In the genomic region with DNA sequence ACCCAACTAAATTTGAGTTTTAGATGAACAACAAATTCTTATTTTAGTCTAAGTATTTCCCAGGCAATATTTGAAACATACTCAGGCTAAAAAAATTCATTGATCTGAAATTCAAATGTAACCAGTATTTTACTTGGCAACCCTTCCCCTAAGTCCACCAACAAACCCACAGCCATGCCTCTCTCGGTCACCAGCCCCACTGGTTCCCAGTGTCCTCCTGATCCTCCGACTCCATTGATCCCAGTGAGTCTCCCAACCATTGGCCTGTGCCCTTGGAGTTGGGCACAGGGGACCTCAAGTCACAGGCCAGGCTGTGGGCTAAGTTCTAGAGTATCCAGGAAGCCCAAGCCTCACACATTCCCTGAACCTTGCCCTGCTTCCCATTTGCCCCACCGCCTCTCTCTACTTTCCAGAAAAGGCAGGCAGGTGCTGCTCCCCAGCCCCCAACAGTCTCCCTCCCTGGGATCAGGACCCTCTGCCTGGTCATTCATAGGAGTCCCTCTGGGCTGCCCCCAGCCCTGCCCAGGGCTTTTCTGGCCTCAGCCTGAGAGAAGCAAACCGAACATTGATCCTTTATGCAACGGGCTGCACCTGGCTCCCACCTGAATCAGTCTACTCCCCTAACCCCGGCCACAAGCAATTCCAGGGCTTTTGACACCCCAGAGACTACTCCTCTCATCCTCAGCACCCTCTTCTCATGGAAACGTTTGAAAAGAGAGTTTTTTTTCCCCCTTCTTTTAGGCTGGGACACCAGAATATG, we compare ENCODE assay signal across 14 cellular contexts.
DNase-seq lines count a peak whose midpoint lies in the region; TF ChIP-seq lines count a peak whose summit lies in the region.
"Had no signal": no experiment of that assay in that cellular context is flagged by ENCODE, and none has a peak within 500 bp of the region (broad histone marks: within the 10 kb centered on the region; RNA-seq: fewer than 3 reads in every experiment).

No MANE protein-coding gene starts in this region.

- H3K4me1 ChIP-seq in mesendoderm (ENCODE audit: control insufficient read depth, low read depth, low read length), result peaks cover 7% of the 10 kb centered on the region
- H3K4me1 ChIP-seq in subcutaneous abdominal adipose tissue (ENCODE audit: control insufficient read depth in 5 of 5, insufficient read depth in 5 of 5, low read length in 5 of 5), result peaks cover 7 to 91% (median 48%) of the 10 kb centered on the region in 5 donors

- no peak overlapping the region for H2BK15ac ChIP-seq in mesendoderm (replicated peaks; ENCODE audit: low read depth)

- CTCF ChIA-PET in activated CD4-positive, alpha-beta T cell treated with anti-CD3 and anti-CD28 coated beads, Interleukin-2, amount 10 ng/mL, durations not matched to agents 7 days and 5 days (lab: Charles Lee), result interaction anchor here (0.6 to 1.4 kb wide), 2 partner anchors 18 to 860 kb away, joined by 3 to 5 read pairs; no protein-coding TSS in a partner anchor

- H3K9me3 Mint-ChIP-seq in activated CD4-positive, alpha-beta T cell treated with anti-CD3 and anti-CD28 coated beads, Interleukin-2, amount 10 ng/mL, durations not matched to agents 7 days and 5 days, result no peaks in the 10 kb centered on the region
- no peaks in the 10 kb centered on the region for H3K9me3 Mint-ChIP-seq in activated CD4-positive, alpha-beta T cell treated with anti-CD3 and anti-CD28 coated beads, Interleukin-2, amount 10 ng/mL, durations not matched to agents 24 days and 14 days
- no peaks in the 10 kb centered on the region for H3K9me3 Mint-ChIP-seq in chondrocyte (ENCODE audit: low read depth)

- H3K79me1 ChIP-seq in mesendoderm (ENCODE audit: low read length), result no peaks in the 10 kb centered on the region

- peak overlapping the region; percentile 15 for H3K18ac ChIP-seq in mesendoderm (ENCODE audit: low read length)

- no peak overlapping the region for H3K4me3 Mint-ChIP-seq in activated CD4-positive, alpha-beta T cell treated with anti-CD3 and anti-CD28 coated beads, Interleukin-2, amount 10 ng/mL, durations not matched to agents 7 days and 5 days
- H3K4me3 Mint-ChIP-seq in activated CD4-positive, alpha-beta T cell treated with anti-CD3 and anti-CD28 coated beads, Interleukin-2, amount 10 ng/mL, durations not matched to agents 24 days and 14 days, result no peak overlapping the region
- H3K4me3 Mint-ChIP-seq in chondrocyte (ENCODE audit: unreplicated experiment), result no peak overlapping the region

- H2BK120ac ChIP-seq in mesendoderm (ENCODE audit: low read depth, low read length), result no peak overlapping the region

- H3K4ac ChIP-seq in mesendoderm (ENCODE audit: low read depth, low read length), result no peak overlapping the region

- TF ChIP-seq CTCF in chondrocyte (IDR thresholded peaks at IDR 0.05), result no peak

- no peak overlapping the region for H3K4me3 ChIP-seq in mesendoderm (ENCODE audit: low read length)
- no peak overlapping the region for H3K4me3 ChIP-seq in subcutaneous abdominal adipose tissue (ENCODE audit: low read depth in 1 of 5, low read length in 5 of 5)

- intact Hi-C loops in activated CD4-positive, alpha-beta T cell treated with anti-CD3 and anti-CD28 coated beads, Interleukin-2, amount 10 ng/mL, durations not matched to agents 24 days and 14 days (cut with micrococcal nuclease), result no loop called here

- H4K8ac ChIP-seq in mesendoderm (ENCODE audit: low read depth, low read length), result no peak overlapping the region

- H3K9ac ChIP-seq in mesendoderm (ENCODE audit: low read length), result no peak overlapping the region
- H3K9ac ChIP-seq in subcutaneous abdominal adipose tissue (ENCODE audit: low read length in 5 of 5), result peak overlapping the region in 1 of 5 donors; percentile 23

- H3K36me3 ChIP-seq in mesendoderm (ENCODE audit: control insufficient read depth, insufficient read depth, low read length) (no peaks in the 10 kb centered on the region), subcutaneous abdominal adipose tissue (ENCODE audit: control insufficient read depth in 5 of 5, insufficient read depth in 5 of 5, low read length in 5 of 5) (no peaks in the 10 kb centered on the region)

- H3K27ac Mint-ChIP-seq in activated CD4-positive, alpha-beta T cell treated with anti-CD3 and anti-CD28 coated beads, Interleukin-2, amount 10 ng/mL, durations not matched to agents 7 days and 5 days, result peak overlapping the region; percentile 25
- H3K27ac Mint-ChIP-seq in activated CD4-positive, alpha-beta T cell treated with anti-CD3 and anti-CD28 coated beads, Interleukin-2, amount 10 ng/mL, durations not matched to agents 24 days and 14 days, result no peak overlapping the region
- peak overlapping the region; percentile 68 for H3K27ac Mint-ChIP-seq in chondrocyte (ENCODE audit: unreplicated experiment)

- no peaks in the 10 kb centered on the region for H3K36me3 Mint-ChIP-seq in activated CD4-positive, alpha-beta T cell treated with anti-CD3 and anti-CD28 coated beads, Interleukin-2, amount 10 ng/mL, durations not matched to agents 7 days and 5 days (ENCODE audit: low read depth)
- no peaks in the 10 kb centered on the region for H3K36me3 Mint-ChIP-seq in activated CD4-positive, alpha-beta T cell treated with anti-CD3 and anti-CD28 coated beads, Interleukin-2, amount 10 ng/mL, durations not matched to agents 24 days and 14 days (ENCODE audit: low read depth)
- H3K36me3 Mint-ChIP-seq in chondrocyte (ENCODE audit: low read depth), result no peaks in the 10 kb centered on the region

- H2BK5ac ChIP-seq in mesendoderm (ENCODE audit: low read length), result no peak overlapping the region

- DNase-seq in activated CD4-positive, alpha-beta T cell treated with anti-CD3 and anti-CD28 coated beads, Interleukin-2, amount 10 ng/mL, durations not matched to agents 7 days and 5 days, result no peak
- DNase-seq in activated CD4-positive, alpha-beta T cell treated with anti-CD3 and anti-CD28 coated beads, Interleukin-2, amount 10 ng/mL, durations not matched to agents 24 days and 14 days, result no peak
- DNase-seq in chondrocyte (ENCODE audit: low spot score) (no peak), mesendoderm (no peak), GOT3 (lab: John Stamatoyannopoulos, UW) (no peak), NCI-H2196 treated with DMSO at 0.1 percent for 48 hours (lab: John Stamatoyannopoulos, UW; ENCODE audit: unreplicated experiment) (no peak), NCI-H1092 treated with DMSO at 0.1 percent for 48 hours (lab: John Stamatoyannopoulos, UW) (no peak)
- DNase-seq: 8988T; cortex of kidney; NCI-H187; NCI-H510A treated with DMSO at 0.1 percent for 48 hours; OCI-M1; stimulated activated CD8-positive, alpha-beta memory T cell treated with anti-CD3 and anti-CD28 coated beads, Interleukin-4, amount 100 ng/mL, for 48 hours had no signal

- H3K4me2 ChIP-seq in mesendoderm (ENCODE audit: low read length), result no peak overlapping the region

- H3K56ac ChIP-seq in mesendoderm (ENCODE audit: low read length), result peak overlapping the region; percentile 49

- no peak overlapping the region for H2AK5ac ChIP-seq in mesendoderm (ENCODE audit: low read length)

- peaks cover 11% of the 10 kb centered on the region for H3K4me1 Mint-ChIP-seq in activated CD4-positive, alpha-beta T cell treated with anti-CD3 and anti-CD28 coated beads, Interleukin-2, amount 10 ng/mL, durations not matched to agents 7 days and 5 days
- H3K4me1 Mint-ChIP-seq in activated CD4-positive, alpha-beta T cell treated with anti-CD3 and anti-CD28 coated beads, Interleukin-2, amount 10 ng/mL, durations not matched to agents 24 days and 14 days, result peaks cover 17% of the 10 kb centered on the region
- H3K4me1 Mint-ChIP-seq in chondrocyte (ENCODE audit: low read depth), result peaks cover 39% of the 10 kb centered on the region

- POLR2A ChIA-PET in activated CD4-positive, alpha-beta T cell treated with anti-CD3 and anti-CD28 coated beads, Interleukin-2, amount 10 ng/mL, durations not matched to agents 7 days and 5 days (lab: Charles Lee), result no interaction called here

- H3K23ac ChIP-seq in mesendoderm (ENCODE audit: low read length), result no peak overlapping the region

- H3K27ac ChIP-seq in mesendoderm (ENCODE audit: low read depth, low read length) (no peak overlapping the region), subcutaneous abdominal adipose tissue (ENCODE audit: low read depth, low read length) (peak overlapping the region; percentile 91)

- H3K27me3 ChIP-seq in mesendoderm (ENCODE audit: insufficient read depth, low read length, poor library complexity) (no peaks in the 10 kb centered on the region), subcutaneous abdominal adipose tissue (ENCODE audit: control insufficient read depth in 5 of 5, insufficient read depth in 4 of 5, low read length in 5 of 5) (no peaks in the 10 kb centered on the region)

- no CpG with 5 or more reads among the region's 7 CpGs for WGBS in mesendoderm (ENCODE audit: extremely low coverage, insufficient coverage, low lambda C conversion rate)

- no peak overlapping the region for H4K5ac ChIP-seq in mesendoderm (ENCODE audit: low read length)

- H3K79me2 ChIP-seq in mesendoderm (ENCODE audit: control insufficient read depth, insufficient read depth, low read length), result no peaks in the 10 kb centered on the region

- H3K9me3 ChIP-seq in subcutaneous abdominal adipose tissue (ENCODE audit: control insufficient read depth in 5 of 5, low read length in 5 of 5), result no peaks in the 10 kb centered on the region

- H3K27me3 Mint-ChIP-seq in activated CD4-positive, alpha-beta T cell treated with anti-CD3 and anti-CD28 coated beads, Interleukin-2, amount 10 ng/mL, durations not matched to agents 7 days and 5 days, result peaks cover 5% of the 10 kb centered on the region
- H3K27me3 Mint-ChIP-seq in activated CD4-positive, alpha-beta T cell treated with anti-CD3 and anti-CD28 coated beads, Interleukin-2, amount 10 ng/mL, durations not matched to agents 24 days and 14 days, result peaks cover 3% of the 10 kb centered on the region
- no peaks in the 10 kb centered on the region for H3K27me3 Mint-ChIP-seq in chondrocyte (ENCODE audit: low read depth)
